In the genomic region with DNA sequence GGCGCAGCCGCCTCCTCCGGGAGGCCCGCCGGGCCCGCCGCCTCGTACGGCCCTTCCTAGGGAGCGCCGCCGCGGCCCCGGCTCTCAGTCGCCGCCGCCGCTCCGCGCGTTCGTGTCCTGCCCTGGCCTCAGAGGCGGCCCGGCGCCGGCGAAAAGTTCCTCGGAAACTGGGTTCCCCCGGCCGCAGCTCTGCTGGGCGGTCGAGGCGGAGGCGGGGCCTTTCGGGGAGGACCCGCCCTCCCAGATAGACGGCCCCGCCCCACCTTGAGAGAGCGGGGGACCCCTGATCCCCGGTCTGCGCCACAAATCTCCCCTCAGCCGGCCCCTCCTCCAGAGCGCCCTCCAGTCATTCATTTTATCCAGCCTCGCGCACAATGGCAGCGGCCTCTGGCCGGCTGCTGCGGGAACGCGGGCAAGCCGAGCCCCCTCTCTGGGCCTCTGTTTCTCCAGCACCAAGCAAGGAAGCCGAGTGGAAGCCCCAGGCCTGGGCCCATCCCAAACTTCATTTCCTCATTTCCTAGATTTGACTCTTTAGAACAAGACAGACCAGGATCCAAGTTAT, we compare ENCODE assay signal across 8 cellular contexts. TPM values are rescaled to one million over a fixed set of nuclear protein-coding genes. Genes with fewer than 3 reads are reported as not detected.
DNase-seq lines count a peak whose midpoint lies in the region; ATAC-seq and TF ChIP-seq lines count a peak whose summit lies in the region.

A gene (minus strand): TSS at position 169 of the 562 bp plus-strand sequence. CDS start 169 bp downstream, outside the sequence.

- H2AFZ ChIP-seq in PC-9, result no peak within 1 kb of the TSS

- H3K36me3 ChIP-seq in PC-9 (ENCODE audit: low read depth) (peaks cover 19% of the 10 kb centered on the region; the same call in 1 of the 2 replicates), gastroesophageal sphincter (no peaks in the 10 kb centered on the region), neutrophil (no peaks in the 10 kb centered on the region), upper lobe of left lung (peaks cover 0 to 4% (median 0%) of the 10 kb centered on the region in 4 donors)

- peaks cover 37% of the 10 kb centered on the region for H4K20me1 ChIP-seq in PC-9 (ENCODE audit: insufficient read depth)

- TF ChIP-seq EP300 in gastroesophageal sphincter (IDR thresholded peaks at IDR 0.05), result no peak
- no peak for TF ChIP-seq EP300 in upper lobe of left lung (IDR thresholded peaks at IDR 0.05)

- H3K79me2 ChIP-seq in PC-9 (ENCODE audit: low read depth), result peaks cover 61% of the 10 kb centered on the region

- BruUV-seq in PC-9 (replicated peaks; lab: Mats Ljungman, UMichigan), result no TSS peak

- no peaks in the 10 kb centered on the region for H3K27me3 ChIP-seq in PC-9 (ENCODE audit: insufficient read depth, low read depth)
- no peaks in the 10 kb centered on the region for H3K27me3 ChIP-seq in gastroesophageal sphincter
- H3K27me3 ChIP-seq in neutrophil, result no peaks in the 10 kb centered on the region
- H3K27me3 ChIP-seq in upper lobe of left lung, result no peaks in the 10 kb centered on the region

- DNase-seq in activated CD4-positive, CD25-positive, alpha-beta regulatory T cell (lab: John Stamatoyannopoulos, UW), result no peak
- peak; percentile 46 to 72 for DNase-seq in PC-9
- peak; percentile 49 for DNase-seq in activated gamma-delta T cell treated with Interleukin-2 at 50 U/mL for 16 hours
- DNase-seq in upper lobe of left lung, result peak; percentile 80 to 92

- WGBS in gastroesophageal sphincter (ENCODE audit: low coverage in 1 of 2), 2 donors, result 6% methylated on average over 9 of the region's 52 CpGs; no CpG with 5 or more reads in 1 of the 2 donors
- 5 to 11% methylated on average over 5 to 25 of the region's 52 CpGs for WGBS in upper lobe of left lung, 2 donors

- no peak for TF ChIP-seq CTCF in PC-9 (conservative IDR thresholded peaks at IDR 0.05)
- no peak for TF ChIP-seq CTCF in gastroesophageal sphincter (IDR thresholded peaks at IDR 0.05)
- TF ChIP-seq CTCF in neutrophil (IDR thresholded peaks at IDR 0.05), result no peak
- TF ChIP-seq CTCF in upper lobe of left lung (IDR thresholded peaks at IDR 0.05), result peak in 1 of 6 experiments; percentile 6

- H3K4me3 ChIP-seq in PC-9 (peak within 1 kb of the TSS; percentile 61), gastroesophageal sphincter (peak within 1 kb of the TSS; percentile 79 to 97), neutrophil (ENCODE audit: low read depth in 1 of 2, low read length in 1 of 2) (peak within 1 kb of the TSS; percentile 73 to 94), upper lobe of left lung (peak within 1 kb of the TSS; percentile 67 to 96 (median 77))

- TF ChIP-seq POLR2A in gastroesophageal sphincter (IDR thresholded peaks at IDR 0.05) (no peak), upper lobe of left lung (IDR thresholded peaks at IDR 0.05) (no peak)

- peaks cover 57% of the 10 kb centered on the region for H3F3A ChIP-seq in PC-9 (ENCODE audit: insufficient read depth, low read depth)

- peak within 1 kb of the TSS; percentile 94 for H3K4me2 ChIP-seq in PC-9

- H3K4me1 ChIP-seq in PC-9 (replicated peaks; ENCODE audit: insufficient read depth) (peaks cover 70% of the 10 kb centered on the region), gastroesophageal sphincter (peaks cover 8 to 88% (median 51%) of the 10 kb centered on the region in 3 donors), neutrophil (ENCODE audit: control insufficient read depth in 1 of 2, insufficient read depth in 1 of 2, low read depth in 1 of 2, low read length in 1 of 2) (peaks cover 57 to 69% of the 10 kb centered on the region in 2 experiments), upper lobe of left lung (peaks cover 54 to 85% (median 70%) of the 10 kb centered on the region in 4 donors)

- POLR2A ChIA-PET in PC-9 (lab: Charles Lee; ENCODE audit: unreplicated experiment), result interaction anchor here (0.5 to 1.7 kb wide), 5 partner anchors 11 to 194 kb away, joined by 3 to 37 read pairs (median 4); a partner anchor contains a TSS

- H3K9me3 ChIP-seq in PC-9 (ENCODE audit: insufficient read depth, low read depth) (no peaks in the 10 kb centered on the region), gastroesophageal sphincter (no peaks in the 10 kb centered on the region), neutrophil (no peaks in the 10 kb centered on the region), upper lobe of left lung (no peaks in the 10 kb centered on the region)

- H3K27ac ChIP-seq in PC-9 (peak within 1 kb of the TSS; percentile 99), gastroesophageal sphincter (peak within 1 kb of the TSS; percentile 93 to 100 (median 99)), neutrophil (peak within 1 kb of the TSS; percentile 100), upper lobe of left lung (peak within 1 kb of the TSS; percentile 97 to 99 (median 99))

- CTCF ChIA-PET in PC-9 (lab: Charles Lee), result no interaction called here

- peak; percentile 8 to 11 for ATAC-seq in activated CD4-positive, CD25-positive, alpha-beta regulatory T cell treated with anti-CD3 and anti-CD28 coated beads, Interleukin-2, amount 50 U/mL, for 24 hours
- ATAC-seq in HG02885 (IDR thresholded peaks at IDR 0.05; ENCODE audit: poor library complexity, unreplicated experiment) (peak; percentile 36), gastroesophageal sphincter (peak; percentile 12), upper lobe of left lung (ENCODE audit: low FRiP score in 2 of 2) (peak in 1 of 2 donors; percentile 70)

- H3K9me2 ChIP-seq in PC-9 (ENCODE audit: insufficient read depth), result no peaks in the 10 kb centered on the region

- intact Hi-C loops in PC-9 (cut with micrococcal nuclease; ENCODE audit: unreplicated experiment), result no loop called here

RNA-seq across cellular contexts. Expression of the gene that starts here (rescaled TPM):
- total RNA-seq in PC-9 (2021), result 243 and 360 TPM in 2 replicates
- 10 to 100 TPM; 16.1 to 90.7 (median 56.1) TPM for total RNA-seq in gastroesophageal sphincter
- 100 to 1,000 TPM in 3 of 6 donors, 10 to 100 TPM in 3; 64.2 to 579 (median 123) TPM for total RNA-seq in upper lobe of left lung

Comparison
In these comparisons a context has a peak if more than half of its experiments do, and no peak if none do; other contexts are left out.
1. DNase-seq: peak in PC-9 (2 of 2), activated gamma-delta T cell treated with Interleukin-2 at 50 U/mL for 16 hours (single experiment) and upper lobe of left lung (2 of 2); none in activated CD4-positive, CD25-positive, alpha-beta regulatory T cell (0 of 4).
2. Peak in every context shown above with its lines, with median percentiles within 50 percentile points of each other: H3K27ac ChIP-seq and H3K4me3 ChIP-seq.